In the genomic region with DNA sequence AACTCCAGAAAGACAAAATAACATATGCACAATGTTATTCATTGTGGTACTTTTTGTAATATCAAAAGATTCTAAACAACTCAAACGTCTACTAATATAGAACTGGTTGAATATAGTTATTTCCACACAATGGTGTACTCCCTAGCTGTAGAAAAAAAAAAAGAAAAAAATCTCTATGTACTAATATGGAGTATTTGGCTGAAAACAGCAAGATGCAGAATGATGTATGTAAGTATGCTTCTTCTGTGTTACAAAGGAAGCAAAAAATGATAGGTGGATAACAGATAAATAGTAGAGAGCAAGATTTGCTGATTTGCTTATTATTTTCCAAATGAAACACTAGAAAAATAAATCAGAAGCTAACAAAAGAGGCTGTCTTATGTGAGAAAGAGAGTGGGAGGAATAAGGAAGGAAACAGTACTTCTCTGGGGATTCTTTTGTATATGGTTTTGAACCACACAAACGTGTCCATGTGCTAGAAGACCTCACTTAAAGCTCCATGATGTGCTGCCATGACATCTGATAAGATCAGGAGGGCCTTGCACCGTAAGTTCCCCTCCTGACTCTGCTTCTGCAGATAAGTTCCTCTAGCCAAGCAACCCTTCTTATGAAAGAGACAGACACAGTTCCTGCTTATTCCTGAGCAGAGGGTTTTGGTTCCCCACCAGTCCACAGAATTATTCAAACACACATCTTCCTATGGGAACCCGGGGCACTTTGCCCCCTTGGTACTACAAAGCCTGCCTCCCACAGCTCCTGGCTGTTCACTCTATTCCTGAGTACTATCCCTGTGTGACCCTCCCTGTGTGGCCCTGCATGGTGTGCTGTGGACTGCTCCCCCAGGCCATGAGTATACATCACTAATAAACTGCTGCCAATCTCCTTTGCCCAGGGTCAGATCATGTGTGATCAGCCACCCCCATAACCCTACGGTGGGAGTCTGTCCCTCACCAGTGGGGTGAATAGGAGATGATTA, we compare ENCODE assay signal across 1 cellular context.
TF ChIP-seq lines count a peak whose summit lies in the region.

No MANE protein-coding gene starts in this region.

TF ChIP-seq in K562, 482 proteins besides CTCF, POLR2A, EP300 and RAD21 (continued from another document and continues in another):
- peak in 1 of 2 experiments; percentile 49; a peak in 1 of 4 replicates for TF ChIP-seq HDAC1 (IDR thresholded peaks at IDR 0.05)
- peak; percentile 19 for TF ChIP-seq RBM25 (IDR thresholded peaks at IDR 0.05; ENCODE audit: low read depth, low read length, severe bottlenecking)
- TF ChIP-seq MNT (conservative IDR thresholded peaks at IDR 0.05) = peak; percentile 50 to 69; a peak in 3 of 4 replicates
- TF ChIP-seq, protein P1, sequence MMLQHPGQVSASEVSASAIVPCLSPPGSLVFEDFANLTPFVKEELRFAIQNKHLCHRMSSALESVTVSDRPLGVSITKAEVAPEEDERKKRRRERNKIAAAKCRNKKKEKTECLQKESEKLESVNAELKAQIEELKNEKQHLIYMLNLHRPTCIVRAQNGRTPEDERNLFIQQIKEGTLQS (IDR thresholded peaks at IDR 0.05) = no peak; the same call in 1 of the 2 replicates
- TF ChIP-seq, protein P1 (CRISPR knock-in tag; conservative IDR thresholded peaks at IDR 0.05) = 0 out of 2 replicates have a peak, but pooled peaks have one; percentile 31
- TF ChIP-seq ZNF41 (CRISPR knock-in tag; conservative IDR thresholded peaks at IDR 0.05) = 0 out of 2 replicates have a peak, but pooled peaks have one; percentile 34
- TF ChIP-seq, protein P2, sequence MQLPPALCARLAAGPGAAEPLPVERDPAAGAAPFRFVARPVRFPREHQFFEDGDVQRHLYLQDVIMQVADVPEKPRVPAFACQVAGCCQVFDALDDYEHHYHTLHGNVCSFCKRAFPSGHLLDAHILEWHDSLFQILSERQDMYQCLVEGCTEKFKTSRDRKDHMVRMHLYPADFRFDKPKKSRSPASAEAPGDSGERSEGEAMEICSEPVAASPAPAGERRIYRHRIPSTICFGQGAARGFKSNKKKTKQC (CRISPR knock-in tag; IDR thresholded peaks at IDR 0.05) = no peak
- TF ChIP-seq LEF1 (IDR thresholded peaks at IDR 0.05) = peak; percentile 92
- TF ChIP-seq MTA1 (IDR thresholded peaks at IDR 0.05; ENCODE audit: borderline replicate concordance) = peak; percentile 68
- TF ChIP-seq HSF4 (CRISPR knock-in tag; IDR thresholded peaks at IDR 0.05; ENCODE audit: borderline replicate concordance) = no peak
- no peak for TF ChIP-seq ZNF282 (CRISPR knock-in tag; IDR thresholded peaks at IDR 0.05)
- TF ChIP-seq JUN (IDR thresholded peaks at IDR 0.05; ENCODE audit: borderline replicate concordance, low read depth, low read length) = peak; percentile 57; the same call in 1 of the 2 replicates
- TF ChIP-seq JUN (CRISPR knock-in tag; IDR thresholded peaks at IDR 0.05; ENCODE audit: borderline replicate concordance) = no peak
- 0 out of 2 replicates have a peak, but pooled peaks have one; percentile 11 for TF ChIP-seq SIN3B (IDR thresholded peaks at IDR 0.05; ENCODE audit: low read depth)
- 0 out of 2 replicates have a peak, but pooled peaks have one; percentile 43 for TF ChIP-seq GABPB1 (CRISPR knock-in tag; IDR thresholded peaks at IDR 0.05)
- TF ChIP-seq NFIC (IDR thresholded peaks at IDR 0.05) = 0 out of 2 replicates have a peak, but pooled peaks have one; percentile 3
- peak; percentile 65 for TF ChIP-seq SMAD1 (IDR thresholded peaks at IDR 0.05; ENCODE audit: low read depth, low read length, partially characterized antibody)
- TF ChIP-seq E2F6 (IDR thresholded peaks at IDR 0.05; ENCODE audit: borderline replicate concordance in 1 of 2, extremely low read depth in 1 of 2, insufficient read depth in 1 of 2, insufficient read length in 1 of 2, low read depth in 1 of 2, low read length in 1 of 2, poor library complexity in 1 of 2, severe bottlenecking in 1 of 2) = peak; percentile 47
- TF ChIP-seq, protein P3, sequence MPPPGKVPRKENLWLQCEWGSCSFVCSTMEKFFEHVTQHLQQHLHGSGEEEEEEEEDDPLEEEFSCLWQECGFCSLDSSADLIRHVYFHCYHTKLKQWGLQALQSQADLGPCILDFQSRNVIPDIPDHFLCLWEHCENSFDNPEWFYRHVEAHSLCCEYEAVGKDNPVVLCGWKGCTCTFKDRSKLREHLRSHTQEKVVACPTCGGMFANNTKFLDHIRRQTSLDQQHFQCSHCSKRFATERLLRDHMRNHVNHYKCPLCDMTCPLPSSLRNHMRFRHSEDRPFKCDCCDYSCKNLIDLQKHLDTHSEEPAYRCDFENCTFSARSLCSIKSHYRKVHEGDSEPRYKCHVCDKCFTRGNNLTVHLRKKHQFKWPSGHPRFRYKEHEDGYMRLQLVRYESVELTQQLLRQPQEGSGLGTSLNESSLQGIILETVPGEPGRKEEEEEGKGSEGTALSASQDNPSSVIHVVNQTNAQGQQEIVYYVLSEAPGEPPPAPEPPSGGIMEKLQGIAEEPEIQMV (tag; conservative IDR thresholded peaks at IDR 0.05; ENCODE audit: low read depth) = peak; percentile 78
- no peak for TF ChIP-seq CBX1 (IDR thresholded peaks at IDR 0.05; ENCODE audit: low read depth)
- peak; percentile 39; the same call in 1 of the 2 replicates for TF ChIP-seq PHF8 (IDR thresholded peaks at IDR 0.05; ENCODE audit: borderline replicate concordance, low read length)
- no peak; the same call in 1 of the 2 replicates for TF ChIP-seq ZC3H8 (IDR thresholded peaks at IDR 0.05)
- no peak for TF ChIP-seq ZMIZ1 (IDR thresholded peaks at IDR 0.05; ENCODE audit: low read depth in 2 of 2, low read length in 2 of 2)
- peak; percentile 96 for TF ChIP-seq NFRKB (IDR thresholded peaks at IDR 0.05; ENCODE audit: low read depth)
- TF ChIP-seq ELF1 (tag; IDR thresholded peaks at IDR 0.05) = peak; percentile 60
- peak; percentile 76; the same call in 1 of the 2 replicates for TF ChIP-seq SPI1 (IDR thresholded peaks at IDR 0.05; ENCODE audit: borderline replicate concordance, low read depth, low read length)
- TF ChIP-seq CTBP1 (IDR thresholded peaks at IDR 0.05; ENCODE audit: borderline replicate concordance) = peak; percentile 87; the same call in 1 of the 2 replicates
- TF ChIP-seq ZNF699 (CRISPR knock-in tag; IDR thresholded peaks at IDR 0.05; ENCODE audit: insufficient replicate concordance) = no peak
- TF ChIP-seq ADNP (tag; IDR thresholded peaks at IDR 0.05) = peak; percentile 87
- TF ChIP-seq HLTF (IDR thresholded peaks at IDR 0.05) = 0 out of 2 replicates have a peak, but pooled peaks have one; percentile 48
- TF ChIP-seq HIVEP1 (CRISPR knock-in tag; IDR thresholded peaks at IDR 0.05) = peak; percentile 3; the same call in 1 of the 2 replicates
- no peak for TF ChIP-seq STAT5B (CRISPR knock-in tag; IDR thresholded peaks at IDR 0.05)
- TF ChIP-seq YY1 (IDR thresholded peaks at IDR 0.05; ENCODE audit: borderline replicate concordance in 1 of 3, control insufficient read depth in 1 of 3, extremely low read depth in 1 of 3, insufficient read depth in 3 of 3, insufficient read length in 1 of 3, insufficient replicate concordance in 2 of 3, low read depth in 1 of 3, low read length in 2 of 3) = peak in 1 of 3 experiments; percentile 87
- peak; percentile 76 for TF ChIP-seq HDAC8 (tag; IDR thresholded peaks at IDR 0.05)
- no peak for TF ChIP-seq NFIX (CRISPR knock-in tag; IDR thresholded peaks at IDR 0.05; ENCODE audit: low read depth)
- TF ChIP-seq MTF1 (CRISPR knock-in tag; IDR thresholded peaks at IDR 0.05; ENCODE audit: borderline replicate concordance) = 0 out of 2 replicates have a peak, but pooled peaks have one; percentile 36
- TF ChIP-seq, protein P4, sequence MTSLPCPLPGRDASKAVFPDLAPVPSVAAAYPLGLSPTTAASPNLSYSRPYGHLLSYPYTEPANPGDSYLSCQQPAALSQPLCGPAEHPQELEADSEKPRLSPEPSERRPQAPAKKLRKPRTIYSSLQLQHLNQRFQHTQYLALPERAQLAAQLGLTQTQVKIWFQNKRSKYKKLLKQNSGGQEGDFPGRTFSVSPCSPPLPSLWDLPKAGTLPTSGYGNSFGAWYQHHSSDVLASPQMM (CRISPR knock-in tag; IDR thresholded peaks at IDR 0.05) = no peak
- peak; percentile 65 for TF ChIP-seq TCFL5 (CRISPR knock-in tag; conservative IDR thresholded peaks at IDR 0.05)
- TF ChIP-seq CBFB (CRISPR knock-in tag; IDR thresholded peaks at IDR 0.05) = 0 out of 2 replicates have a peak, but pooled peaks have one; percentile 40
- TF ChIP-seq NFE2L1 (tag; IDR thresholded peaks at IDR 0.05; ENCODE audit: borderline replicate concordance, low read depth) = 0 out of 2 replicates have a peak, but pooled peaks have one; percentile 8
- peak in 1 of 2 experiments; percentile 63; a peak in 1 of 4 replicates for TF ChIP-seq MAZ (CRISPR knock-in tag; conservative IDR thresholded peaks at IDR 0.05 in 1 of 2, IDR thresholded peaks at IDR 0.05 in 1 of 2)
- peak; percentile 80 for TF ChIP-seq TCF3 (CRISPR knock-in tag; IDR thresholded peaks at IDR 0.05)
- no peak for TF ChIP-seq ZNF785 (CRISPR knock-in tag; IDR thresholded peaks at IDR 0.05)
- no peak for TF ChIP-seq ASH1L (IDR thresholded peaks at IDR 0.05; ENCODE audit: borderline replicate concordance, low read depth, partially characterized antibody)
- TF ChIP-seq, protein P5, sequence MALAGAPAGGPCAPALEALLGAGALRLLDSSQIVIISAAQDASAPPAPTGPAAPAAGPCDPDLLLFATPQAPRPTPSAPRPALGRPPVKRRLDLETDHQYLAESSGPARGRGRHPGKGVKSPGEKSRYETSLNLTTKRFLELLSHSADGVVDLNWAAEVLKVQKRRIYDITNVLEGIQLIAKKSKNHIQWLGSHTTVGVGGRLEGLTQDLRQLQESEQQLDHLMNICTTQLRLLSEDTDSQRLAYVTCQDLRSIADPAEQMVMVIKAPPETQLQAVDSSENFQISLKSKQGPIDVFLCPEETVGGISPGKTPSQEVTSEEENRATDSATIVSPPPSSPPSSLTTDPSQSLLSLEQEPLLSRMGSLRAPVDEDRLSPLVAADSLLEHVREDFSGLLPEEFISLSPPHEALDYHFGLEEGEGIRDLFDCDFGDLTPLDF (CRISPR knock-in tag; IDR thresholded peaks at IDR 0.05) = peak; percentile 48; the same call in 1 of the 2 replicates
- TF ChIP-seq MECOM (CRISPR knock-in tag; IDR thresholded peaks at IDR 0.05) = peak; percentile 62; the same call in 1 of the 2 replicates
- TF ChIP-seq ZNF764 (CRISPR knock-in tag; IDR thresholded peaks at IDR 0.05; ENCODE audit: low read depth) = 0 out of 2 replicates have a peak, but pooled peaks have one; percentile 54
- TF ChIP-seq ILK (tag; IDR thresholded peaks at IDR 0.05; ENCODE audit: borderline replicate concordance, low read depth) = 0 out of 2 replicates have a peak, but pooled peaks have one; percentile 25
- TF ChIP-seq EHMT2 (IDR thresholded peaks at IDR 0.05) = peak; percentile 92
- TF ChIP-seq MIER1 (IDR thresholded peaks at IDR 0.05; ENCODE audit: low read depth) = peak; percentile 43; the same call in 1 of the 2 replicates
- TF ChIP-seq HDGF (IDR thresholded peaks at IDR 0.05) = no peak
- TF ChIP-seq, protein P6, sequence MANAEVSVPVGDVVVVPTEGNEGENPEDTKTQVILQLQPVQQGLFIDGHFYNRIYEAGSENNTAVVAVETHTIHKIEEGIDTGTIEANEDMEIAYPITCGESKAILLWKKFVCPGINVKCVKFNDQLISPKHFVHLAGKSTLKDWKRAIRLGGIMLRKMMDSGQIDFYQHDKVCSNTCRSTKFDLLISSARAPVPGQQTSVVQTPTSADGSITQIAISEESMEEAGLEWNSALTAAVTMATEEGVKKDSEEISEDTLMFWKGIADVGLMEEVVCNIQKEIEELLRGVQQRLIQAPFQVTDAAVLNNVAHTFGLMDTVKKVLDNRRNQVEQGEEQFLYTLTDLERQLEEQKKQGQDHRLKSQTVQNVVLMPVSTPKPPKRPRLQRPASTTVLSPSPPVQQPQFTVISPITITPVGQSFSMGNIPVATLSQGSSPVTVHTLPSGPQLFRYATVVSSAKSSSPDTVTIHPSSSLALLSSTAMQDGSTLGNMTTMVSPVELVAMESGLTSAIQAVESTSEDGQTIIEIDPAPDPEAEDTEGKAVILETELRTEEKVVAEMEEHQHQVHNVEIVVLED (CRISPR knock-in tag; IDR thresholded peaks at IDR 0.05) = peak; percentile 26
